2 cellular contexts compared by ENCODE assay signal in genomic region chr1:23727362-23727811, GRCh38.
TF ChIP-seq lines count a peak whose summit lies in the region.

No MANE protein-coding gene starts in this region.

TF ChIP-seq in HCT116, 20 proteins besides CTCF, POLR2A, EP300 and RAD21:
- TF ChIP-seq JUND (IDR thresholded peaks at IDR 0.05), result no peak
- no peak for TF ChIP-seq TCF7L2 (IDR thresholded peaks at IDR 0.05; ENCODE audit: borderline replicate concordance, extremely low read depth, insufficient read depth, insufficient read length)
- TF ChIP-seq CBX3 (IDR thresholded peaks at IDR 0.05; ENCODE audit: low read depth), result no peak
- TF ChIP-seq EZH2 (IDR thresholded peaks at IDR 0.05), result no peak
- TF ChIP-seq REST (IDR thresholded peaks at IDR 0.05; ENCODE audit: low read depth), result no peak
- no peak for TF ChIP-seq EGR1 (IDR thresholded peaks at IDR 0.05; ENCODE audit: low read depth)

TF ChIP-seq in K562, 482 proteins besides CTCF, POLR2A, EP300 and RAD21:
- TF ChIP-seq TCF7L2 (IDR thresholded peaks at IDR 0.05; ENCODE audit: low read depth, low read length), result no peak
- TF ChIP-seq TRIM28 (IDR thresholded peaks at IDR 0.05), result no peak
- no peak for TF ChIP-seq TRIM25 (IDR thresholded peaks at IDR 0.05; ENCODE audit: borderline replicate concordance)
- TF ChIP-seq EGR1 (conservative IDR thresholded peaks at IDR 0.05), result peak; percentile 21; the same call in 1 of the 2 replicates
- TF ChIP-seq ZNF354B (CRISPR knock-in tag; IDR thresholded peaks at IDR 0.05), result no peak
- no peak for TF ChIP-seq SREBF1 (IDR thresholded peaks at IDR 0.05; ENCODE audit: borderline replicate concordance, low read depth, low read length)
- TF ChIP-seq ATF3 (IDR thresholded peaks at IDR 0.05), result no peak
- no peak for TF ChIP-seq ATF3 (CRISPR knock-in tag; conservative IDR thresholded peaks at IDR 0.05)
- TF ChIP-seq MAX (CRISPR knock-in tag; IDR thresholded peaks at IDR 0.05), result peak; percentile 44; the same call in 1 of the 2 replicates
- TF ChIP-seq CEBPZ (IDR thresholded peaks at IDR 0.05; ENCODE audit: borderline replicate concordance, low read depth, low read length), result no peak
- no peak for TF ChIP-seq ZNF316 (IDR thresholded peaks at IDR 0.05)
- TF ChIP-seq CBX8 (IDR thresholded peaks at IDR 0.05; ENCODE audit: borderline replicate concordance, extremely low read depth, low read depth, low read length, poor library complexity, severe bottlenecking), result no peak
- peak; percentile 19; the same call in 1 of the 2 replicates for TF ChIP-seq MYC (IDR thresholded peaks at IDR 0.05; ENCODE audit: low read depth, low read length)
- no peak for TF ChIP-seq MYC (CRISPR knock-in tag; IDR thresholded peaks at IDR 0.05; ENCODE audit: borderline replicate concordance, low read depth)
- TF ChIP-seq MEIS2 (IDR thresholded peaks at IDR 0.05; ENCODE audit: partially characterized antibody), result peak; percentile 45
- TF ChIP-seq CHCHD3 (CRISPR knock-in tag; IDR thresholded peaks at IDR 0.05), result no peak
- TF ChIP-seq CUX1 (CRISPR knock-in tag; IDR thresholded peaks at IDR 0.05), result no peak
- TF ChIP-seq TGIF2 (CRISPR knock-in tag; IDR thresholded peaks at IDR 0.05), result no peak
- TF ChIP-seq RBM17 (IDR thresholded peaks at IDR 0.05; ENCODE audit: borderline replicate concordance, low read depth, low read length), result no peak
- TF ChIP-seq THRB (CRISPR knock-in tag; conservative IDR thresholded peaks at IDR 0.05), result no peak
- TF ChIP-seq JUNB (CRISPR knock-in tag; conservative IDR thresholded peaks at IDR 0.05), result no peak
- TF ChIP-seq CEBPB (tag; IDR thresholded peaks at IDR 0.05), result peak; percentile 80
- no peak for TF ChIP-seq KLF16 (IDR thresholded peaks at IDR 0.05)
- TF ChIP-seq CEBPG (CRISPR knock-in tag; IDR thresholded peaks at IDR 0.05), result no peak
- peak; percentile 36 to 76; a peak in 2 of 4 replicates for TF ChIP-seq CEBPG (tag; conservative IDR thresholded peaks at IDR 0.05 in 1 of 2, IDR thresholded peaks at IDR 0.05 in 1 of 2)
- no peak for TF ChIP-seq SUPT5H (IDR thresholded peaks at IDR 0.05)
